ENCODE assay signal across 13 cellular contexts in genomic region chr20:21272279-21272678, GRCh38. TPM values are rescaled to one million over a fixed set of nuclear protein-coding genes. Genes with fewer than 3 reads are reported as not detected.
DNase-seq lines count a peak whose midpoint lies in the region; ATAC-seq and TF ChIP-seq lines count a peak whose summit lies in the region.
"Had no signal": no experiment of that assay in that cellular context is flagged by ENCODE, and none has a peak within 500 bp of the region (broad histone marks: within the 10 kb centered on the region; RNA-seq: fewer than 3 reads in every experiment).

No MANE protein-coding gene starts in this region.

- H3K27me3 ChIP-seq in aorta (ENCODE audit: control insufficient read depth in 1 of 2, insufficient read depth in 2 of 2, low read length in 1 of 2) (no peaks in the 10 kb centered on the region), heart right ventricle (peaks cover 0 to 27% (median 9%) of the 10 kb centered on the region in 7 donors)

- H3K9me3 ChIP-seq in aorta (ENCODE audit: control insufficient read depth, low read length) (peaks cover 5% of the 10 kb centered on the region), heart right ventricle (peaks cover 0 to 4% (median 0%) of the 10 kb centered on the region in 11 donors)

- intact Hi-C loops in aorta (cut with DNase I) (no loop called here), heart right ventricle (cut with DNase I) (no loop called here)

- no peak for TF ChIP-seq CTCF in heart right ventricle (IDR thresholded peaks at IDR 0.05)

- H3K4me1 ChIP-seq in aorta (ENCODE audit: control insufficient read depth in 1 of 2, insufficient read depth in 2 of 2, low read length in 2 of 2) (no peaks in the 10 kb centered on the region), heart right ventricle (no peaks in the 10 kb centered on the region)

- H3K27ac ChIP-seq in aorta (ENCODE audit: low read depth in 1 of 2, low read length in 2 of 2) (no peak overlapping the region), heart right ventricle (no peak overlapping the region)

- peak; percentile 17 for DNase-seq in HCEC 1CT
- DNase-seq in non-pigmented ciliary epithelial cell (ENCODE audit: low read depth) = peak; percentile 17
- DNase-seq in HPDE6-E6E7 (ENCODE audit: extremely low spot score) = no peak
- DNase-seq in aorta = no peak
- DNase-seq in heart right ventricle = no peak
- DNase-seq: amygdala; mesenchymal stem cell; NCI-H446; stimulated activated CD4-positive, alpha-beta T cell treated with anti-CD3 and anti-CD28 coated beads, Interleukin-2, amount 100 ng/mL, for 24 hours; stimulated activated naive CD4-positive, alpha-beta T cell treated with Interleukin-2 at 50 U/mL for 16 hours had no signal

- no peaks in the 10 kb centered on the region for H3K36me3 ChIP-seq in aorta (ENCODE audit: control insufficient read depth in 1 of 2, insufficient read depth in 2 of 2, low read length in 1 of 2)
- H3K36me3 ChIP-seq in heart right ventricle = no peaks in the 10 kb centered on the region

- ATAC-seq in GM18870 (IDR thresholded peaks at IDR 0.05; ENCODE audit: unreplicated experiment) = peak; percentile 69
- peak; percentile 73 for ATAC-seq in HG03432 (IDR thresholded peaks at IDR 0.05; ENCODE audit: unreplicated experiment)
- ATAC-seq in aorta (ENCODE audit: low FRiP score) = no peak
- no peak for ATAC-seq in esophagus mucosa
- no peak for ATAC-seq in heart right ventricle

- no peak overlapping the region for H3K4me3 ChIP-seq in aorta (ENCODE audit: low read length in 2 of 2)
- no peak overlapping the region for H3K4me3 ChIP-seq in heart right ventricle

RNA-seq across cellular contexts. Expression of gene XRN2, which starts 30.9 kb away (rescaled TPM):
- 10 to 100 TPM; 44.1 to 48.3 TPM for total RNA-seq in aorta
- polyA plus RNA-seq in aorta = 10 to 100 TPM; 24.3 to 28.9 TPM
- 31.4 TPM for total RNA-seq in esophagus mucosa
- 10 to 100 TPM; 28.6 to 39.8 (median 32.1) TPM for total RNA-seq in heart right ventricle
- 10 to 100 TPM in 1 of 2 donors, 1 to 10 TPM in 1; 9.5 to 17.8 TPM for polyA plus RNA-seq in heart right ventricle

Comparison
In these comparisons a context has a peak if more than half of its experiments do, and no peak if none do; other contexts are left out.
1. ATAC-seq: peak in GM18870 (single experiment) and HG03432 (single experiment); none in aorta (single experiment), esophagus mucosa (single experiment) and heart right ventricle (0 of 8).
2. DNase-seq: peak in HCEC 1CT (single experiment) and non-pigmented ciliary epithelial cell (single experiment); none in HPDE6-E6E7 (single experiment), aorta (0 of 2) and heart right ventricle (0 of 2).